ENCODE assay signal across 1 cellular context in the genomic region with DNA sequence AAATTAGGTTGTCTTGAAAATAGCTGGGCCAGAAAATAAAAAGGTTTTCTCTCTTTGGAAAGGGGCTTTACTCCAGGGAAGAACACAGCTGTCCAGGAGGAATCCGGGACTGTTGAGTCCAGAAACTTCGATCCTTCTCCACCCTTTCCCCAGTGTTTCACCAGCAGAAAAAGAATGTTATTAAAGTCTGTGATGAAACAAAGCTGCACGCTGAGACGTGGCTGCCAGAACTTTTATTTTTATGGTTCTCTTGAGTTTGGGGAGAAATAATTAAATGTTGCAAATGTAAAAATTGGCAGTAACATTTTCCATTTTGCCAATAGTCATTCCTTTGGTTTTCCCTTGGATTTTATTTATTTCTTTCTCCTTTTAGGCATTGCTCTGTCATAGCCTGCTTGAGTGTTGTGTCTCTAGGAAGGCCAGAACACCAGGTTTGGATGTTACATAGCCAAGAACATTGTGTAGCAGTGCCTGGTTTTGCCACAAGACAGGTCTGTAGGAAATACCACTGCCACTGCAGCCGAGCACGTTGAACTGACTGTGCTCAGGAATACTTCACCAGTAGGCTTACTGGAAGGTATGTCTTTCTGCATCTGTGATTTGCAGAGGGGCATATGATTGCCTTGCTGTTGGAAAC.
TF ChIP-seq lines count a peak whose summit lies in the region.

No MANE protein-coding gene starts in this region.

TF ChIP-seq in GM23338, 12 proteins besides CTCF, POLR2A, EP300 and RAD21 (continued from another document):
- TF ChIP-seq ZNF462 (CRISPR knock-in tag; IDR thresholded peaks at IDR 0.05): no peak
- no peak for TF ChIP-seq POLR2AphosphoS5 (IDR thresholded peaks at IDR 0.05; ENCODE audit: low read depth)
- TF ChIP-seq NANOG (IDR thresholded peaks at IDR 0.05; ENCODE audit: borderline replicate concordance): no peak
- TF ChIP-seq STAT1 (IDR thresholded peaks at IDR 0.05; ENCODE audit: unreplicated experiment): no peak
- TF ChIP-seq ETS1 (IDR thresholded peaks at IDR 0.05): no peak
- TF ChIP-seq, protein P1, sequence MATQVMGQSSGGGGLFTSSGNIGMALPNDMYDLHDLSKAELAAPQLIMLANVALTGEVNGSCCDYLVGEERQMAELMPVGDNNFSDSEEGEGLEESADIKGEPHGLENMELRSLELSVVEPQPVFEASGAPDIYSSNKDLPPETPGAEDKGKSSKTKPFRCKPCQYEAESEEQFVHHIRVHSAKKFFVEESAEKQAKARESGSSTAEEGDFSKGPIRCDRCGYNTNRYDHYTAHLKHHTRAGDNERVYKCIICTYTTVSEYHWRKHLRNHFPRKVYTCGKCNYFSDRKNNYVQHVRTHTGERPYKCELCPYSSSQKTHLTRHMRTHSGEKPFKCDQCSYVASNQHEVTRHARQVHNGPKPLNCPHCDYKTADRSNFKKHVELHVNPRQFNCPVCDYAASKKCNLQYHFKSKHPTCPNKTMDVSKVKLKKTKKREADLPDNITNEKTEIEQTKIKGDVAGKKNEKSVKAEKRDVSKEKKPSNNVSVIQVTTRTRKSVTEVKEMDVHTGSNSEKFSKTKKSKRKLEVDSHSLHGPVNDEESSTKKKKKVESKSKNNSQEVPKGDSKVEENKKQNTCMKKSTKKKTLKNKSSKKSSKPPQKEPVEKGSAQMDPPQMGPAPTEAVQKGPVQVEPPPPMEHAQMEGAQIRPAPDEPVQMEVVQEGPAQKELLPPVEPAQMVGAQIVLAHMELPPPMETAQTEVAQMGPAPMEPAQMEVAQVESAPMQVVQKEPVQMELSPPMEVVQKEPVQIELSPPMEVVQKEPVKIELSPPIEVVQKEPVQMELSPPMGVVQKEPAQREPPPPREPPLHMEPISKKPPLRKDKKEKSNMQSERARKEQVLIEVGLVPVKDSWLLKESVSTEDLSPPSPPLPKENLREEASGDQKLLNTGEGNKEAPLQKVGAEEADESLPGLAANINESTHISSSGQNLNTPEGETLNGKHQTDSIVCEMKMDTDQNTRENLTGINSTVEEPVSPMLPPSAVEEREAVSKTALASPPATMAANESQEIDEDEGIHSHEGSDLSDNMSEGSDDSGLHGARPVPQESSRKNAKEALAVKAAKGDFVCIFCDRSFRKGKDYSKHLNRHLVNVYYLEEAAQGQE (IDR thresholded peaks at IDR 0.05; ENCODE audit: unreplicated experiment): no peak
- no peak for TF ChIP-seq ZNF331 (CRISPR knock-in tag; IDR thresholded peaks at IDR 0.05; ENCODE audit: low read depth)
